In the genomic region with DNA sequence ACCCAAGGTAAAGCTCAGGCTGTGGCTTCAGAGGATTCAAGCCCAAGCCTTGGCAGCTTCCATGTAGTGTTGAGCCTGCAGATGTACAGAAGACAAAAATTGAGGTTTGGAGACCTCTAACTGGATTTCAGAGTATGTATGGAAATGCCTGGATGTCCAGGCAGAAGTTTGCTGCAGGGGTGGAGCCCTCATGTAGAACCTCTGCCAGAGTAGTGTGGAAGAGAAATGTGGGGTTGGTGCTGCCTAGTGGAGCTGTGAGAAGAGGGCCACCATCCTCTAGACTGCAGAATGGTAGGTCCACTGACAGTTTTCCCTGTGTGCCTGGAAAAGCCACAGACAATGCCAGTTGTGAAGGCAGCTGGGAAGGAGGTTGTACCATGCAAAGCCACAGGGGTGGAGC, we compare ENCODE assay signal across 34 cellular contexts.
"Had no signal": no experiment of that assay in that cellular context is flagged by ENCODE, and none has a peak within 500 bp of the region (broad histone marks: within the 10 kb centered on the region; RNA-seq: fewer than 3 reads in every experiment).

No MANE protein-coding gene starts in this region.

- FAIRE-seq: colon, endometrium, endothelial cell of umbilical vein had no signal

- H3K9me3 ChIP-seq: adrenal gland had no signal

- H3K4me3 ChIP-seq: adrenal gland, body of pancreas, esophagus squamous epithelium, gastroesophageal sphincter had no signal

- H3K27me3 ChIP-seq: adrenal gland, body of pancreas, esophagus squamous epithelium, gastroesophageal sphincter had no signal

- H3K4me1 Mint-ChIP-seq: activated naive CD8-positive, alpha-beta T cell treated with anti-CD3 and anti-CD28 coated beads for 36 hours; activated naive CD8-positive, alpha-beta T cell treated with anti-CD3 and anti-CD28 coated beads, Interleukin-2, amount 50 U/mL, for 24 hours; activated T-helper 17 cell treated with anti-CD3 and anti-CD28 coated beads, Interleukin-2, amount 50 U/mL, for 72 hours had no signal

- H3K4me3 Mint-ChIP-seq: activated CD8-positive, alpha-beta T cell treated with anti-CD3 and anti-CD28 coated beads for 36 hours; activated naive CD8-positive, alpha-beta T cell treated with anti-CD3 and anti-CD28 coated beads for 36 hours; activated naive CD8-positive, alpha-beta T cell treated with anti-CD3 and anti-CD28 coated beads, Interleukin-2, amount 50 U/mL, for 24 hours; activated T-cell treated with anti-CD3 and anti-CD28 coated beads, Interleukin-2, amount 50 U/mL, for 4 hours; activated T-helper 17 cell treated with anti-CD3 and anti-CD28 coated beads, Interleukin-2, amount 50 U/mL, for 72 hours; effector memory CD8-positive, alpha-beta T cell had no signal

- H3K4me1 ChIP-seq: adrenal gland, body of pancreas, esophagus squamous epithelium, gastroesophageal sphincter had no signal

- H3K36me3 ChIP-seq: adrenal gland, esophagus squamous epithelium, gastroesophageal sphincter had no signal

- ATAC-seq: activated CD8-positive, alpha-beta T cell treated with anti-CD3 and anti-CD28 coated beads for 36 hours; activated naive CD8-positive, alpha-beta T cell treated with anti-CD3 and anti-CD28 coated beads, Interleukin-2, amount 50 U/mL, for 24 hours; activated T-cell treated with anti-CD3 and anti-CD28 coated beads, Interleukin-2, amount 50 U/mL, for 4 hours; activated T-helper 17 cell treated with anti-CD3 and anti-CD28 coated beads, Interleukin-2, amount 50 U/mL, for 72 hours; body of pancreas; effector memory CD8-positive, alpha-beta T cell; gastroesophageal sphincter had no signal

- H3K27ac ChIP-seq: adrenal gland, body of pancreas, epithelial cell of prostate, esophagus squamous epithelium, gastroesophageal sphincter had no signal

- DNase-seq: activated CD4-positive, alpha-beta T cell treated with anti-CD3 and anti-CD28 coated beads for 4 hours; activated CD4-positive, alpha-beta T cell treated with anti-CD3 and anti-CD28 coated beads, Interleukin-2, amount 50 U/mL, for 1 hour; activated CD4-positive, alpha-beta T cell treated with anti-CD3 and anti-CD28 coated beads, Interleukin-2, amount 50 U/mL, for 48 hours; activated CD4-positive, CD25-positive, alpha-beta regulatory T cell; activated CD4-positive, CD25-positive, alpha-beta regulatory T cell treated with anti-CD3 and anti-CD28 coated beads, Interleukin-2, amount 50 U/mL, for 72 hours; activated CD8-positive, alpha-beta memory T cell treated with anti-CD3 and anti-CD28 coated beads for 24 hours; activated CD8-positive, alpha-beta T cell treated with anti-CD3 and anti-CD28 coated beads for 36 hours; activated effector memory CD4-positive, alpha-beta T cell treated with Interleukin-2 at 50 U/mL for 16 hours; activated gamma-delta T cell treated with Interleukin-2 at 50 U/mL for 16 hours; activated naive CD4-positive, alpha-beta T cell treated with anti-CD3 and anti-CD28 coated beads, Interleukin-2, amount 50 U/mL, for 16 hours; activated naive CD4-positive, alpha-beta T cell treated with Interleukin-2 at 50 U/mL for 16 hours; activated naive CD8-positive, alpha-beta T cell treated with anti-CD3 and anti-CD28 coated beads for 36 hours; activated naive CD8-positive, alpha-beta T cell treated with anti-CD3 and anti-CD28 coated beads, Interleukin-2, amount 50 U/mL, for 24 hours; activated T-cell treated with anti-CD3 and anti-CD28 coated beads, Interleukin-2, amount 50 U/mL, for 4 hours; adrenal gland; amygdala; aorta; body of pancreas; caudate nucleus; cortex of kidney; dermis blood vessel endothelial cell; effector CD4-positive, alpha-beta T cell; effector memory CD8-positive, alpha-beta T cell; esophagus squamous epithelium; foreskin melanocyte; head of caudate nucleus; hippocampal formation; T-helper 2 cell had no signal

- H3K27me3 Mint-ChIP-seq: activated CD8-positive, alpha-beta T cell treated with anti-CD3 and anti-CD28 coated beads for 36 hours; activated naive CD8-positive, alpha-beta T cell treated with anti-CD3 and anti-CD28 coated beads for 36 hours; activated naive CD8-positive, alpha-beta T cell treated with anti-CD3 and anti-CD28 coated beads, Interleukin-2, amount 50 U/mL, for 24 hours; activated T-helper 17 cell treated with anti-CD3 and anti-CD28 coated beads, Interleukin-2, amount 50 U/mL, for 72 hours; effector memory CD8-positive, alpha-beta T cell had no signal

- H3K27ac Mint-ChIP-seq: activated CD8-positive, alpha-beta T cell treated with anti-CD3 and anti-CD28 coated beads for 36 hours; activated naive CD8-positive, alpha-beta T cell treated with anti-CD3 and anti-CD28 coated beads for 36 hours; activated naive CD8-positive, alpha-beta T cell treated with anti-CD3 and anti-CD28 coated beads, Interleukin-2, amount 50 U/mL, for 24 hours; activated T-helper 17 cell treated with anti-CD3 and anti-CD28 coated beads, Interleukin-2, amount 50 U/mL, for 72 hours; effector memory CD8-positive, alpha-beta T cell had no signal
